Comparison of ENCODE assay signal across 24 cellular contexts in the genomic region with DNA sequence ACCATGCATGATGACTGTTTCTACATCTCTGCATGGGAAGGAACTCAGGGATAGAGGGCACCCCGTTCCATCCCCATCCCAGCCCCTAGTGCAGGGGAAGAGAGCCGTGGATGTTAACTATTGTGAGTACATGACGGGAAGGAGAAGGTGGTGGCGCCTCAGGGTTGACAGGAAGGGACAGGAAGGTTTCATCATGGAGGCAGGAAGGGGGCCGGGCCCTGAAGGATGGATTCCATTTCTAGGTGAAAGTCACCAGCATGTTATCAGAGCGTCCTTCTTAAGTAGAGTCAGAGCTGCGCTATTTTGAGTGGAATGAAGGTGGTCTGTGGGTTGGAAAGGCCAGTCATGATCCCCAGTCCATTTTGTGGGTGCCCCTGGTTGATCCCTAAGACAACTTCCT. TPM values are rescaled to one million over a fixed set of nuclear protein-coding genes. Genes with fewer than 3 reads are reported as not detected.
A peak's percentile ranks its signal among the peaks of the same experiment; 100 is the strongest.
DNase-seq lines count a peak whose midpoint lies in the region; ATAC-seq and TF ChIP-seq lines count a peak whose summit lies in the region.
"Had no signal": no experiment of that assay in that cellular context is flagged by ENCODE, and none has a peak within 500 bp of the region (broad histone marks: within the 10 kb centered on the region; RNA-seq: fewer than 3 reads in every experiment).

No MANE protein-coding gene starts in this region.

- intact Hi-C loops in activated CD4-positive, alpha-beta memory T cell treated with anti-CD3 and anti-CD28 coated beads for 36 hours (cut with micrococcal nuclease): loop anchor here (5.0 kb wide), 2 partner anchors 511 to 689 kb away; no protein-coding TSS in a partner anchor
- intact Hi-C loops in CD4-positive, alpha-beta memory T cell (cut with micrococcal nuclease): loop anchor here (1.0 to 5.0 kb wide), 2 partner anchors 59 to 305 kb away; a partner anchor contains a TSS
- intact Hi-C loops in activated T-helper 1 cell treated with anti-CD3 and anti-CD28 coated beads, Interleukin-12 subunit alpha, Interleukin-12 subunit beta, Interleukin-2, Interleukin-4 antibody, amounts not matched to agents 30 ng/mL and 10 ng/mL and 1 ng/mL, durations not matched to agents 14 hours and 24 hours and 36 hours (cut with micrococcal nuclease): loop anchor here (10.0 kb wide), 1 partner anchor 158 kb away; no protein-coding TSS in a partner anchor

- no peak for TF ChIP-seq CTCF in upper lobe of left lung (IDR thresholded peaks at IDR 0.05)

- no peak for TF ChIP-seq EP300 in upper lobe of left lung (IDR thresholded peaks at IDR 0.05)

- WGBS in upper lobe of left lung, 2 donors: 83 to 87% methylated on average over 7 of the region's 7 CpGs

- peak overlapping the region; percentile 72 for H3K27ac ChIP-seq in CD4-positive, alpha-beta memory T cell (ENCODE audit: low read depth, low read length)
- H3K27ac ChIP-seq in upper lobe of left lung: no peak overlapping the region
- H3K27ac ChIP-seq: tibial nerve had no signal

- no peaks in the 10 kb centered on the region for H3K36me3 ChIP-seq in CD4-positive, alpha-beta memory T cell (ENCODE audit: insufficient read depth, low read length)
- H3K36me3 ChIP-seq in upper lobe of left lung: no peaks in the 10 kb centered on the region
- H3K36me3 ChIP-seq: MG63, tibial nerve had no signal

- TF ChIP-seq POLR2A in upper lobe of left lung (IDR thresholded peaks at IDR 0.05): no peak

- DNase-seq in activated CD4-positive, alpha-beta memory T cell treated with anti-CD3 and anti-CD28 coated beads, Interleukin-2, amount 10 ng/mL, durations not matched to agents 7 days and 5 days: no peak
- DNase-seq in activated CD4-positive, alpha-beta memory T cell treated with anti-CD3 and anti-CD28 coated beads for 36 hours: no peak
- no peak for DNase-seq in CD4-positive, alpha-beta memory T cell
- DNase-seq in activated T-helper 1 cell treated with anti-CD3 and anti-CD28 coated beads, Interleukin-12 subunit alpha, Interleukin-12 subunit beta, Interleukin-2, Interleukin-4 antibody, amounts not matched to agents 30 ng/mL and 10 ng/mL and 1 ng/mL, durations not matched to agents 14 hours and 24 hours and 36 hours (ENCODE audit: low spot score): no peak
- no peak for DNase-seq in naive thymus-derived CD8-positive, alpha-beta T cell
- no peak for DNase-seq in upper lobe of left lung
- no peak for DNase-seq in DMS79 treated with DMSO at 0.1 percent for 48 hours (lab: John Stamatoyannopoulos, UW)
- no peak for DNase-seq in mucosa of gallbladder (ENCODE audit: low spot score)
- DNase-seq: activated CD4-positive, CD25-positive, alpha-beta regulatory T cell treated with anti-CD3 and anti-CD28 coated beads, Interleukin-2, amount 50 U/mL, for 72 hours; activated CD8-positive, alpha-beta memory T cell treated with anti-CD3 and anti-CD28 coated beads, Interleukin-2, amount 50 U/mL, for 4 hours; activated effector memory CD4-positive, alpha-beta T cell treated with Interleukin-2 at 50 U/mL for 16 hours; HCEC 1CT; MG63; natural killer cell; NCI-H1417; NCI-H2029 treated with DMSO at 0.1 percent for 48 hours; NCI-H526 treated with DMSO at 0.1 percent for 48 hours; SIG-M5; SW 1271 had no signal

- H3K4me1 Mint-ChIP-seq in activated CD4-positive, alpha-beta memory T cell treated with anti-CD3 and anti-CD28 coated beads, Interleukin-2, amount 10 ng/mL, durations not matched to agents 7 days and 5 days: peaks cover 61% of the 10 kb centered on the region
- peaks cover 42% of the 10 kb centered on the region for H3K4me1 Mint-ChIP-seq in activated CD4-positive, alpha-beta memory T cell treated with anti-CD3 and anti-CD28 coated beads for 36 hours (ENCODE audit: low read depth)
- H3K4me1 Mint-ChIP-seq in CD4-positive, alpha-beta memory T cell: peaks cover 30 to 55% (median 51%) of the 10 kb centered on the region in 4 donors
- H3K4me1 Mint-ChIP-seq in activated T-helper 1 cell treated with anti-CD3 and anti-CD28 coated beads, Interleukin-12 subunit alpha, Interleukin-12 subunit beta, Interleukin-2, Interleukin-4 antibody, amounts not matched to agents 30 ng/mL and 10 ng/mL and 1 ng/mL, durations not matched to agents 14 hours and 24 hours and 36 hours (ENCODE audit: low read depth): peaks cover 58% of the 10 kb centered on the region
- H3K4me1 Mint-ChIP-seq in naive thymus-derived CD8-positive, alpha-beta T cell: peaks cover 18 to 42% (median 32%) of the 10 kb centered on the region in 4 donors

- peaks cover 54% of the 10 kb centered on the region for H3K4me1 ChIP-seq in CD4-positive, alpha-beta memory T cell (ENCODE audit: insufficient read depth, low read length)
- H3K4me1 ChIP-seq in upper lobe of left lung: peaks cover 10 to 30% (median 19%) of the 10 kb centered on the region in 4 donors

- no peaks in the 10 kb centered on the region for H3K27me3 ChIP-seq in CD4-positive, alpha-beta memory T cell (ENCODE audit: insufficient read depth, low read length)
- no peaks in the 10 kb centered on the region for H3K27me3 ChIP-seq in upper lobe of left lung
- H3K27me3 ChIP-seq: MG63, tibial nerve had no signal

- H3K27ac Mint-ChIP-seq in activated CD4-positive, alpha-beta memory T cell treated with anti-CD3 and anti-CD28 coated beads, Interleukin-2, amount 10 ng/mL, durations not matched to agents 7 days and 5 days: peak overlapping the region; percentile 87
- H3K27ac Mint-ChIP-seq in activated CD4-positive, alpha-beta memory T cell treated with anti-CD3 and anti-CD28 coated beads for 36 hours: no peak overlapping the region
- peak overlapping the region; percentile 88 to 94 (median 92) for H3K27ac Mint-ChIP-seq in CD4-positive, alpha-beta memory T cell
- peak overlapping the region; percentile 66 for H3K27ac Mint-ChIP-seq in activated T-helper 1 cell treated with anti-CD3 and anti-CD28 coated beads, Interleukin-12 subunit alpha, Interleukin-12 subunit beta, Interleukin-2, Interleukin-4 antibody, amounts not matched to agents 30 ng/mL and 10 ng/mL and 1 ng/mL, durations not matched to agents 14 hours and 24 hours and 36 hours
- peak overlapping the region; percentile 16 to 87 (median 67) for H3K27ac Mint-ChIP-seq in naive thymus-derived CD8-positive, alpha-beta T cell
- H3K27ac Mint-ChIP-seq: mesothelial cell of epicardium, natural killer cell had no signal

- no peak overlapping the region for H3K4me3 Mint-ChIP-seq in activated CD4-positive, alpha-beta memory T cell treated with anti-CD3 and anti-CD28 coated beads, Interleukin-2, amount 10 ng/mL, durations not matched to agents 7 days and 5 days
- H3K4me3 Mint-ChIP-seq in activated CD4-positive, alpha-beta memory T cell treated with anti-CD3 and anti-CD28 coated beads for 36 hours: no peak overlapping the region
- peak overlapping the region in 5 of 8 donors; percentile 8 to 84 (median 71) for H3K4me3 Mint-ChIP-seq in CD4-positive, alpha-beta memory T cell
- peak overlapping the region; percentile 2 for H3K4me3 Mint-ChIP-seq in activated T-helper 1 cell treated with anti-CD3 and anti-CD28 coated beads, Interleukin-12 subunit alpha, Interleukin-12 subunit beta, Interleukin-2, Interleukin-4 antibody, amounts not matched to agents 30 ng/mL and 10 ng/mL and 1 ng/mL, durations not matched to agents 14 hours and 24 hours and 36 hours
- peak overlapping the region in 4 of 10 donors; percentile 18 to 35 (median 22) for H3K4me3 Mint-ChIP-seq in naive thymus-derived CD8-positive, alpha-beta T cell
- H3K4me3 Mint-ChIP-seq: mesothelial cell of epicardium, natural killer cell had no signal

- POLR2A ChIA-PET in activated CD4-positive, alpha-beta memory T cell treated with anti-CD3 and anti-CD28 coated beads, Interleukin-2, amount 10 ng/mL, durations not matched to agents 7 days and 5 days (lab: Charles Lee): interaction anchor here (1.1 kb wide), 1 partner anchor 517 kb away, joined by 3 read pairs; no protein-coding TSS in a partner anchor
- POLR2A ChIA-PET in activated CD4-positive, alpha-beta memory T cell treated with anti-CD3 and anti-CD28 coated beads for 36 hours (lab: Charles Lee): no interaction called here
- POLR2A ChIA-PET in CD4-positive, alpha-beta memory T cell (lab: Charles Lee; ENCODE audit: partially characterized antibody): interaction anchor here (0.7 to 3.7 kb wide), 7 partner anchors 15 to 310 kb away, joined by 3 to 37 read pairs (median 4); a partner anchor contains a TSS
- POLR2A ChIA-PET in naive thymus-derived CD8-positive, alpha-beta T cell (lab: Charles Lee): no interaction called here

- no peaks in the 10 kb centered on the region for H3K9me3 ChIP-seq in CD4-positive, alpha-beta memory T cell (ENCODE audit: control insufficient read depth in 1 of 2, low read length in 2 of 2)
- no peaks in the 10 kb centered on the region for H3K9me3 ChIP-seq in upper lobe of left lung
- H3K9me3 ChIP-seq: MG63, tibial nerve had no signal

- no peak overlapping the region for H3K4me3 ChIP-seq in CD4-positive, alpha-beta memory T cell (ENCODE audit: low read length in 2 of 2)
- H3K4me3 ChIP-seq in upper lobe of left lung: no peak overlapping the region
- H3K4me3 ChIP-seq: MG63, tibial nerve had no signal

- no peaks in the 10 kb centered on the region for H3K27me3 Mint-ChIP-seq in activated CD4-positive, alpha-beta memory T cell treated with anti-CD3 and anti-CD28 coated beads, Interleukin-2, amount 10 ng/mL, durations not matched to agents 7 days and 5 days
- H3K27me3 Mint-ChIP-seq in activated CD4-positive, alpha-beta memory T cell treated with anti-CD3 and anti-CD28 coated beads for 36 hours: no peaks in the 10 kb centered on the region
- no peaks in the 10 kb centered on the region for H3K27me3 Mint-ChIP-seq in CD4-positive, alpha-beta memory T cell
- H3K27me3 Mint-ChIP-seq in activated T-helper 1 cell treated with anti-CD3 and anti-CD28 coated beads, Interleukin-12 subunit alpha, Interleukin-12 subunit beta, Interleukin-2, Interleukin-4 antibody, amounts not matched to agents 30 ng/mL and 10 ng/mL and 1 ng/mL, durations not matched to agents 14 hours and 24 hours and 36 hours (ENCODE audit: insufficient read depth): no peaks in the 10 kb centered on the region
- no peaks in the 10 kb centered on the region for H3K27me3 Mint-ChIP-seq in naive thymus-derived CD8-positive, alpha-beta T cell

- H3K36me3 Mint-ChIP-seq in activated CD4-positive, alpha-beta memory T cell treated with anti-CD3 and anti-CD28 coated beads, Interleukin-2, amount 10 ng/mL, durations not matched to agents 7 days and 5 days (ENCODE audit: low read depth): no peaks in the 10 kb centered on the region
- H3K36me3 Mint-ChIP-seq in activated CD4-positive, alpha-beta memory T cell treated with anti-CD3 and anti-CD28 coated beads for 36 hours: no peaks in the 10 kb centered on the region
- H3K36me3 Mint-ChIP-seq in CD4-positive, alpha-beta memory T cell: no peaks in the 10 kb centered on the region
- H3K36me3 Mint-ChIP-seq in activated T-helper 1 cell treated with anti-CD3 and anti-CD28 coated beads, Interleukin-12 subunit alpha, Interleukin-12 subunit beta, Interleukin-2, Interleukin-4 antibody, amounts not matched to agents 30 ng/mL and 10 ng/mL and 1 ng/mL, durations not matched to agents 14 hours and 24 hours and 36 hours (ENCODE audit: low read depth): no peaks in the 10 kb centered on the region
- no peaks in the 10 kb centered on the region for H3K36me3 Mint-ChIP-seq in naive thymus-derived CD8-positive, alpha-beta T cell
- H3K36me3 Mint-ChIP-seq: mesothelial cell of epicardium, natural killer cell had no signal

- H3K9me3 Mint-ChIP-seq in activated CD4-positive, alpha-beta memory T cell treated with anti-CD3 and anti-CD28 coated beads, Interleukin-2, amount 10 ng/mL, durations not matched to agents 7 days and 5 days: no peaks in the 10 kb centered on the region
- H3K9me3 Mint-ChIP-seq in activated CD4-positive, alpha-beta memory T cell treated with anti-CD3 and anti-CD28 coated beads for 36 hours: no peaks in the 10 kb centered on the region
- no peaks in the 10 kb centered on the region for H3K9me3 Mint-ChIP-seq in CD4-positive, alpha-beta memory T cell
- no peaks in the 10 kb centered on the region for H3K9me3 Mint-ChIP-seq in activated T-helper 1 cell treated with anti-CD3 and anti-CD28 coated beads, Interleukin-12 subunit alpha, Interleukin-12 subunit beta, Interleukin-2, Interleukin-4 antibody, amounts not matched to agents 30 ng/mL and 10 ng/mL and 1 ng/mL, durations not matched to agents 14 hours and 24 hours and 36 hours
- H3K9me3 Mint-ChIP-seq in naive thymus-derived CD8-positive, alpha-beta T cell: no peaks in the 10 kb centered on the region
- H3K9me3 Mint-ChIP-seq: mesothelial cell of epicardium, natural killer cell had no signal

- ATAC-seq in naive thymus-derived CD8-positive, alpha-beta T cell: no peak
- no peak for ATAC-seq in upper lobe of left lung (ENCODE audit: low FRiP score in 2 of 2)
- ATAC-seq: natural killer cell had no signal

- CTCF ChIA-PET in activated CD4-positive, alpha-beta memory T cell treated with anti-CD3 and anti-CD28 coated beads, Interleukin-2, amount 10 ng/mL, durations not matched to agents 7 days and 5 days (lab: Charles Lee): interaction anchor here (2.7 to 12.2 kb wide), 3 partner anchors 23 to 307 kb away, joined by 31 to 261 read pairs (median 90); a partner anchor contains a TSS
- CTCF ChIA-PET in activated CD4-positive, alpha-beta memory T cell treated with anti-CD3 and anti-CD28 coated beads for 36 hours (lab: Charles Lee): interaction anchor here (0.6 to 4.8 kb wide), 6 partner anchors 20 to 311 kb away, joined by 3 to 67 read pairs (median 5); a partner anchor contains a TSS
- CTCF ChIA-PET in CD4-positive, alpha-beta memory T cell (lab: Charles Lee; ENCODE audit: partially characterized antibody): interaction anchor here (0.6 to 9.2 kb wide), 7 partner anchors 23 to 515 kb away, joined by 3 to 189 read pairs (median 22); a partner anchor contains a TSS

RNA-seq across cellular contexts. Expression of a gene that starts 25.1 kb away (rescaled TPM):
- total RNA-seq in activated CD4-positive, alpha-beta memory T cell treated with anti-CD3 and anti-CD28 coated beads, Interleukin-2, amount 10 ng/mL, durations not matched to agents 7 days and 5 days: not detected
- not detected for total RNA-seq in activated CD4-positive, alpha-beta memory T cell treated with anti-CD3 and anti-CD28 coated beads for 36 hours
- total RNA-seq in CD4-positive, alpha-beta memory T cell: not detected
- not detected for polyA plus RNA-seq in CD4-positive, alpha-beta memory T cell
- total RNA-seq in activated T-helper 1 cell treated with anti-CD3 and anti-CD28 coated beads, Interleukin-12 subunit alpha, Interleukin-12 subunit beta, Interleukin-2, Interleukin-4 antibody, amounts not matched to agents 30 ng/mL and 10 ng/mL and 1 ng/mL, durations not matched to agents 14 hours and 24 hours and 36 hours: not detected in 2 replicates
- not detected for total RNA-seq in naive thymus-derived CD8-positive, alpha-beta T cell
- polyA plus RNA-seq in naive thymus-derived CD8-positive, alpha-beta T cell: not detected
- 1 to 10 TPM in 1 of 6 donors, under 1 TPM in 3, not detected in 2; 0.15 to 1.0 (median 0.36) TPM for total RNA-seq in upper lobe of left lung
- not detected for total RNA-seq in mucosa of gallbladder
- total RNA-seq: A673, kidney, natural killer cell, osteoblast had no signal

Comparison
In these comparisons a context has a peak if more than half of its experiments do, and no peak if none do; other contexts are left out.
1. POLR2A ChIA-PET loops: an anchor here in activated CD4-positive, alpha-beta memory T cell treated with anti-CD3 and anti-CD28 coated beads, Interleukin-2, amount 10 ng/mL, durations not matched to agents 7 days and 5 days (1.1 kb wide) and CD4-positive, alpha-beta memory T cell (0.7 to 3.7 kb wide); none called in activated CD4-positive, alpha-beta memory T cell treated with anti-CD3 and anti-CD28 coated beads for 36 hours and naive thymus-derived CD8-positive, alpha-beta T cell.
2. H3K4me3 Mint-ChIP-seq: peak in CD4-positive, alpha-beta memory T cell (5 of 8) and activated T-helper 1 cell treated with anti-CD3 and anti-CD28 coated beads, Interleukin-12 subunit alpha, Interleukin-12 subunit beta, Interleukin-2, Interleukin-4 antibody, amounts not matched to agents 30 ng/mL and 10 ng/mL and 1 ng/mL, durations not matched to agents 14 hours and 24 hours and 36 hours (single experiment); none in activated CD4-positive, alpha-beta memory T cell treated with anti-CD3 and anti-CD28 coated beads, Interleukin-2, amount 10 ng/mL, durations not matched to agents 7 days and 5 days (single experiment) and activated CD4-positive, alpha-beta memory T cell treated with anti-CD3 and anti-CD28 coated beads for 36 hours (single experiment).